ENCODE assay signal across 13 cellular contexts in genomic region chr4:7863911-7864681, GRCh38.
A peak's percentile ranks its signal among the peaks of the same experiment; 100 is the strongest.
DNase-seq lines count a peak whose midpoint lies in the region; ATAC-seq and TF ChIP-seq lines count a peak whose summit lies in the region.
"Had no signal": no experiment of that assay in that cellular context is flagged by ENCODE, and none has a peak within 500 bp of the region (broad histone marks: within the 10 kb centered on the region; RNA-seq: fewer than 3 reads in every experiment).

No MANE protein-coding gene starts in this region.

- H3K4ac ChIP-seq in IMR-90 (ENCODE audit: low read depth, low read length), result no peak overlapping the region

- H2BK15ac ChIP-seq in IMR-90 (ENCODE audit: low read depth, low read length), result peak overlapping the region; percentile 64; the same call in 1 of the 3 replicates

- H3K27me3 ChIP-seq in IMR-90 (ENCODE audit: control insufficient read depth, insufficient read depth, low read length) (no peaks in the 10 kb centered on the region), tibial nerve (no peaks in the 10 kb centered on the region)

- H3K4me3 Mint-ChIP-seq in natural killer cell treated with Interleukin-12 subunit alpha and Interleukin-12 subunit beta and Interleukin-15 and Interleukin-18, amount 100 ng/mL, for 72 hours, result peak overlapping the region; percentile 67

- WGBS in IMR-90 (ENCODE audit: extremely low coverage in 2 of 2, insufficient read length in 1 of 2), 2 experiments, result 100% methylated on average over 1 of the region's 4 CpGs; no CpG with 5 or more reads in 1 of the 2 experiments
- WGBS in tibial nerve, 2 donors, result 91 to 96% methylated on average over 4 of the region's 4 CpGs

- H3K27ac ChIP-seq in IMR-90 (ENCODE audit: insufficient read depth, low read length) (peak overlapping the region; percentile 21; the same call in 1 of the 2 replicates), caudate nucleus (ENCODE audit: low read depth, low read length) (no peak overlapping the region), tibial nerve (no peak overlapping the region)
- H3K27ac ChIP-seq: prostate gland had no signal

- H4K8ac ChIP-seq in IMR-90 (ENCODE audit: low read depth in 2 of 2, low read length in 2 of 2), result peak overlapping the region; percentile 30 to 58; a peak in 3 of 4 replicates

- H3K4me2 ChIP-seq in IMR-90 (ENCODE audit: low read depth, low read length), result no peak overlapping the region

- peaks cover 3 to 7% of the 10 kb centered on the region in 2 donors for H3K27me3 Mint-ChIP-seq in natural killer cell treated with Interleukin-12 subunit alpha and Interleukin-12 subunit beta and Interleukin-15 and Interleukin-18, amount 100 ng/mL, for 72 hours

- TF ChIP-seq EP300 in tibial nerve (IDR thresholded peaks at IDR 0.05), result no peak

- peak overlapping the region; percentile 43; the same call in 1 of the 2 replicates for H4K91ac ChIP-seq in IMR-90 (ENCODE audit: insufficient read depth, low read depth, low read length)

- CTCF ChIA-PET in IMR-90 (lab: Yijun Ruan, JAX), result interaction anchor here (1.1 to 1.2 kb wide), 2 partner anchors 12 to 73 kb away, joined by 4 read pairs; no protein-coding TSS in a partner anchor

- H3K27ac Mint-ChIP-seq in natural killer cell treated with Interleukin-12 subunit alpha and Interleukin-12 subunit beta and Interleukin-15 and Interleukin-18, amount 100 ng/mL, for 72 hours, result peak overlapping the region; percentile 80 to 90

- H3K4me1 ChIP-seq in IMR-90 (ENCODE audit: control insufficient read depth, insufficient read depth, low read length), result peaks cover 30% of the 10 kb centered on the region
- H3K4me1 ChIP-seq in tibial nerve, result peaks cover 0 to 42% (median 7%) of the 10 kb centered on the region in 4 donors
- H3K4me1 ChIP-seq: prostate gland had no signal

- H2BK120ac ChIP-seq in IMR-90 (ENCODE audit: low read depth, low read length), result 0 out of 2 replicates have a peak overlapping the region, but pooled peaks have one; percentile 4

- H3K4me3 ChIP-seq in IMR-90 (ENCODE audit: insufficient read depth, low read depth, low read length) (no peak overlapping the region), tibial nerve (no peak overlapping the region)
- H3K4me3 ChIP-seq: prostate gland had no signal

- no peaks in the 10 kb centered on the region for H3K9me3 ChIP-seq in IMR-90 (ENCODE audit: control insufficient read depth, insufficient read depth, low read length)
- H3K9me3 ChIP-seq in tibial nerve, result no peaks in the 10 kb centered on the region
- H3K9me3 ChIP-seq: prostate gland had no signal

- peak overlapping the region; percentile 59 for H3K14ac ChIP-seq in IMR-90 (replicated peaks; ENCODE audit: low read depth, low read length)

- no peak for TF ChIP-seq RAD21 in IMR-90 (IDR thresholded peaks at IDR 0.05; ENCODE audit: low read length)

- H3K36me3 Mint-ChIP-seq in natural killer cell treated with Interleukin-12 subunit alpha and Interleukin-12 subunit beta and Interleukin-15 and Interleukin-18, amount 100 ng/mL, for 72 hours, result peaks cover 11% of the 10 kb centered on the region

- TF ChIP-seq POLR2A in IMR-90 (IDR thresholded peaks at IDR 0.05; ENCODE audit: low read depth, low read length) (no peak), tibial nerve (IDR thresholded peaks at IDR 0.05) (no peak)

- DNase-seq in GM10266 (ENCODE audit: extremely low spot score) (peak; percentile 32), IMR-90 (peak; percentile 42), astrocyte of the hippocampus (ENCODE audit: low read depth, low spot score) (peak; percentile 55), caudate nucleus (lab: John Stamatoyannopoulos, UW) (no peak), NOMO-1 (lab: John Stamatoyannopoulos, UW; ENCODE audit: unreplicated experiment in 2 of 2) (no peak), tibial nerve (ENCODE audit: low spot score in 2 of 2) (no peak)
- no peak for DNase-seq in natural killer cell treated with Interleukin-12 subunit alpha and Interleukin-12 subunit beta and Interleukin-15 and Interleukin-18, amount 100 ng/mL, for 72 hours (ENCODE audit: low spot score)
- DNase-seq: amygdala, DMS53, erythroblast, PC-3 had no signal

- H2AK5ac ChIP-seq in IMR-90 (ENCODE audit: low read depth, low read length), result peak overlapping the region; percentile 84; the same call in 1 of the 2 replicates

- H2BK5ac ChIP-seq in IMR-90 (ENCODE audit: low read depth, low read length, poor library complexity, severe bottlenecking), result peak overlapping the region; percentile 73

- H3K56ac ChIP-seq in IMR-90 (ENCODE audit: extremely low read depth, insufficient read depth, low read length), result no peak overlapping the region

- H3K18ac ChIP-seq in IMR-90 (ENCODE audit: low read depth, low read length), result peak overlapping the region; percentile 29; the same call in 1 of the 2 replicates

- peaks cover 39% of the 10 kb centered on the region for H3K36me3 ChIP-seq in IMR-90 (ENCODE audit: control insufficient read depth, insufficient read depth, low read length)
- H3K36me3 ChIP-seq in tibial nerve, result peaks cover 0 to 21% (median 0%) of the 10 kb centered on the region in 3 donors
- H3K36me3 ChIP-seq: prostate gland had no signal

- no peak overlapping the region for H3K9ac ChIP-seq in IMR-90 (ENCODE audit: low read depth, low read length)

- H4K5ac ChIP-seq in IMR-90 (ENCODE audit: low read depth, low read length), result peak overlapping the region; percentile 5; the same call in 1 of the 2 replicates

- no TSS peak for BruUV-seq in IMR-90 (replicated peaks; lab: Mats Ljungman, UMichigan)

- H2AFZ ChIP-seq in IMR-90 (replicated peaks; ENCODE audit: low read length, poor library complexity), result no peak overlapping the region

- in situ Hi-C loops in IMR-90 (cut with MboI; ENCODE audit: low sequenced_read_pairs), result no loop called here

- no peak overlapping the region; the same call in 1 of the 2 replicates for H3K23ac ChIP-seq in IMR-90 (ENCODE audit: low read depth, low read length)

- ATAC-seq in IMR-90 (ENCODE audit: low read depth), result no peak
- no peak for ATAC-seq in natural killer cell treated with Interleukin-12 subunit alpha and Interleukin-12 subunit beta and Interleukin-15 and Interleukin-18, amount 100 ng/mL, for 72 hours
- ATAC-seq in HG02938 (IDR thresholded peaks at IDR 0.05; ENCODE audit: unreplicated experiment), result no peak
- ATAC-seq: PC-3 had no signal

- TF ChIP-seq CTCF in GM10266 (IDR thresholded peaks at IDR 0.05; ENCODE audit: control insufficient read depth, insufficient read depth, low read depth, missing control alignments) (no peak), IMR-90 (conservative IDR thresholded peaks at IDR 0.05; ENCODE audit: low read depth, low read length) (no peak), tibial nerve (IDR thresholded peaks at IDR 0.05) (no peak)

- H2AK9ac ChIP-seq in IMR-90 (replicated peaks; ENCODE audit: low read depth, low read length, poor library complexity), result no peak overlapping the region

- peaks cover 29 to 76% of the 10 kb centered on the region in 2 experiments for H3K79me1 ChIP-seq in IMR-90 (ENCODE audit: low read depth in 1 of 2, low read length in 2 of 2)

- intact Hi-C loops in IMR-90 (cut with micrococcal nuclease), result loop anchor here (5.0 kb wide), 2 partner anchors 52 to 123 kb away; no protein-coding TSS in a partner anchor

- peaks cover 12 to 29% of the 10 kb centered on the region in 2 donors for H3K4me1 Mint-ChIP-seq in natural killer cell treated with Interleukin-12 subunit alpha and Interleukin-12 subunit beta and Interleukin-15 and Interleukin-18, amount 100 ng/mL, for 72 hours (ENCODE audit: low read depth in 2 of 2)

- POLR2A ChIA-PET in IMR-90 (lab: Charles Lee; ENCODE audit: unreplicated experiment), result no interaction called here

- dilution Hi-C loops in IMR-90 (cut with HindIII; ENCODE audit: low sequenced_read_pairs, unreplicated experiment), result no loop called here

- no peaks in the 10 kb centered on the region; the same call in 1 of the 2 replicates for H4K20me1 ChIP-seq in IMR-90 (ENCODE audit: insufficient read depth, low read length)

- H3K9me3 Mint-ChIP-seq in natural killer cell treated with Interleukin-12 subunit alpha and Interleukin-12 subunit beta and Interleukin-15 and Interleukin-18, amount 100 ng/mL, for 72 hours, result peaks cover 8% of the 10 kb centered on the region

- peaks cover 31% of the 10 kb centered on the region for H3K9me1 ChIP-seq in IMR-90 (ENCODE audit: insufficient read depth, low read length)

- H2BK20ac ChIP-seq in IMR-90 (ENCODE audit: low read depth, low read length), result no peak overlapping the region

TF ChIP-seq in IMR-90, 13 proteins besides CTCF, POLR2A, EP300 and RAD21:
- TF ChIP-seq RCOR1 (IDR thresholded peaks at IDR 0.05; ENCODE audit: insufficient replicate concordance, low read length) (no peak), RFX5 (IDR thresholded peaks at IDR 0.05; ENCODE audit: low read depth, low read length) (no peak), USF2 (IDR thresholded peaks at IDR 0.05; ENCODE audit: low read depth, low read length) (no peak), ELK1 (IDR thresholded peaks at IDR 0.05; ENCODE audit: borderline replicate concordance, low read depth, low read length) (no peak), NFE2L2 (IDR thresholded peaks at IDR 0.05; ENCODE audit: low read depth, low read length) (no peak), MXI1 (IDR thresholded peaks at IDR 0.05; ENCODE audit: borderline replicate concordance, low read depth, low read length) (no peak), MAFK (IDR thresholded peaks at IDR 0.05; ENCODE audit: low read depth, low read length) (no peak)
TF ChIP-seq in IMR-90: peak in this region for 0.

Comparison
In these comparisons a context has a peak if more than half of its experiments do, and no peak if none do; other contexts are left out.
1. DNase-seq: peak in GM10266 (single experiment), IMR-90 (single experiment) and astrocyte of the hippocampus (single experiment); none in natural killer cell treated with Interleukin-12 subunit alpha and Interleukin-12 subunit beta and Interleukin-15 and Interleukin-18, amount 100 ng/mL, for 72 hours (single experiment), caudate nucleus (0 of 61), NOMO-1 (0 of 2) and tibial nerve (0 of 2).